ENCODE assay signal across 17 cellular contexts in genomic region chr10:26571655-26572054, GRCh38.
"Had no signal": no experiment of that assay in that cellular context is flagged by ENCODE, and none has a peak within 500 bp of the region (broad histone marks: within the 10 kb centered on the region; RNA-seq: fewer than 3 reads in every experiment).

No MANE protein-coding gene starts in this region.

- H3K4me1 Mint-ChIP-seq: activated naive CD4-positive, alpha-beta T cell treated with anti-CD3 and anti-CD28 coated beads, Interleukin-2, amount 50 U/mL, for 24 hours had no signal

- H3K27ac Mint-ChIP-seq: activated naive CD4-positive, alpha-beta T cell treated with anti-CD3 and anti-CD28 coated beads, Interleukin-2, amount 50 U/mL, for 24 hours; brain; WTC11 had no signal

- H3K9me3 ChIP-seq: lower lobe of right lung, neutrophil had no signal

- H3K4me3 Mint-ChIP-seq: activated naive CD4-positive, alpha-beta T cell treated with anti-CD3 and anti-CD28 coated beads, Interleukin-2, amount 50 U/mL, for 24 hours; brain; naive B cell; stimulated activated effector memory CD8-positive, alpha-beta T cell treated with anti-CD3 and anti-CD28 coated beads, Interleukin-12 subunit alpha, Interleukin-12 subunit beta, amount 100 ng/mL, for 72 hours; WTC11 had no signal

- DNase-seq: activated CD4-positive, alpha-beta T cell treated with anti-CD3 and anti-CD28 coated beads for 48 hours; activated CD8-positive, alpha-beta memory T cell treated with anti-CD3 and anti-CD28 coated beads for 24 hours; activated T-cell treated with anti-CD3 and anti-CD28 coated beads for 4 hours; amniotic stem cell; cerebellar nuclear complex; dermis blood vessel endothelial cell; lower lobe of right lung; naive B cell; retina; T-helper 1 cell; trophoblast cell had no signal

- H3K27ac ChIP-seq: lower lobe of right lung, neutrophil, skin epidermis had no signal

- H3K4me1 ChIP-seq: lower lobe of right lung had no signal

- ATAC-seq: lower lobe of right lung; stimulated activated effector memory CD8-positive, alpha-beta T cell treated with anti-CD3 and anti-CD28 coated beads, Interleukin-12 subunit alpha, Interleukin-12 subunit beta, amount 100 ng/mL, for 72 hours; WTC11 had no signal

- H3K27me3 ChIP-seq: neutrophil had no signal

- H3K36me3 Mint-ChIP-seq: brain had no signal

- H3K4me3 ChIP-seq: lower lobe of right lung, skin epidermis had no signal

- H3K27me3 Mint-ChIP-seq: activated naive CD4-positive, alpha-beta T cell treated with anti-CD3 and anti-CD28 coated beads, Interleukin-2, amount 50 U/mL, for 24 hours; naive B cell had no signal
